Comparison of ENCODE assay signal across 23 cellular contexts in genomic region chr4:185748901-185749390, GRCh38.
"Had no signal": no experiment of that assay in that cellular context is flagged by ENCODE, and none has a peak within 500 bp of the region (broad histone marks: within the 10 kb centered on the region; RNA-seq: fewer than 3 reads in every experiment).

No MANE protein-coding gene starts in this region.

- H3K27ac Mint-ChIP-seq: naive B cell; nephron; progenitor cell of endocrine pancreas; stimulated activated effector memory CD8-positive, alpha-beta T cell treated with anti-CD3 and anti-CD28 coated beads, Interleukin-12 subunit alpha, Interleukin-12 subunit beta, amount 100 ng/mL, for 72 hours had no signal

- H3K4me3 ChIP-seq: colonic mucosa, left lung, lung, pancreas, smooth muscle cell, suprapubic skin, thyroid gland, upper lobe of left lung, uterus had no signal

- H3K27me3 ChIP-seq: colonic mucosa, left lung, pancreas, suprapubic skin, thyroid gland, upper lobe of left lung, uterus had no signal

- H3K27ac ChIP-seq: colonic mucosa, foreskin keratinocyte, left lung, pancreas, suprapubic skin, upper lobe of left lung, uterus had no signal

- H3K4me3 Mint-ChIP-seq: naive B cell; nephron; stimulated activated effector memory CD8-positive, alpha-beta T cell treated with anti-CD3 and anti-CD28 coated beads, Interleukin-12 subunit alpha, Interleukin-12 subunit beta, amount 100 ng/mL, for 72 hours had no signal

- DNase-seq: colonic mucosa; dermis blood vessel endothelial cell; foreskin keratinocyte; head of caudate nucleus; hypothalamus; left lung; mesenchymal stem cell; midbrain; naive B cell; occipital lobe; pancreas; stimulated activated CD4-positive, alpha-beta T cell treated with anti-CD3 and anti-CD28 coated beads, Interleukin-4, amount 100 ng/mL, for 1 hour; stimulated activated CD8-positive, alpha-beta memory T cell treated with anti-CD3 and anti-CD28 coated beads, Interleukin-4, amount 100 ng/mL, for 48 hours; stimulated activated naive CD8-positive, alpha-beta T cell treated with anti-CD3 and anti-CD28 coated beads, Interleukin-15, Interleukin-2, amounts not matched to agents 100 U/mL and 50 U/mL, for 24 hours; thyroid gland; upper lobe of left lung; uterus had no signal

- ATAC-seq: foreskin keratinocyte; left lung; stimulated activated effector memory CD8-positive, alpha-beta T cell treated with anti-CD3 and anti-CD28 coated beads, Interleukin-12 subunit alpha, Interleukin-12 subunit beta, amount 100 ng/mL, for 72 hours; stimulated activated naive CD8-positive, alpha-beta T cell treated with anti-CD3 and anti-CD28 coated beads, Interleukin-15, Interleukin-2, amounts not matched to agents 100 U/mL and 50 U/mL, for 24 hours had no signal

- H3K9me3 ChIP-seq: colonic mucosa, left lung, pancreas, suprapubic skin, thyroid gland, upper lobe of left lung, uterus had no signal

- H3K9me3 Mint-ChIP-seq: nephron had no signal

- H3K36me3 ChIP-seq: colonic mucosa, left lung, pancreas, suprapubic skin, thyroid gland, upper lobe of left lung, uterus had no signal

- H3K4me1 ChIP-seq: colonic mucosa, foreskin keratinocyte, left lung, suprapubic skin, upper lobe of left lung, uterus had no signal

- H3K4me2 ChIP-seq: smooth muscle cell had no signal

- H3K36me3 Mint-ChIP-seq: naive B cell; stimulated activated effector memory CD8-positive, alpha-beta T cell treated with anti-CD3 and anti-CD28 coated beads, Interleukin-12 subunit alpha, Interleukin-12 subunit beta, amount 100 ng/mL, for 72 hours had no signal

- H3K4me1 Mint-ChIP-seq: naive B cell; stimulated activated effector memory CD8-positive, alpha-beta T cell treated with anti-CD3 and anti-CD28 coated beads, Interleukin-12 subunit alpha, Interleukin-12 subunit beta, amount 100 ng/mL, for 72 hours had no signal

- H3K27me3 Mint-ChIP-seq: progenitor cell of endocrine pancreas had no signal
